In the genomic region with DNA sequence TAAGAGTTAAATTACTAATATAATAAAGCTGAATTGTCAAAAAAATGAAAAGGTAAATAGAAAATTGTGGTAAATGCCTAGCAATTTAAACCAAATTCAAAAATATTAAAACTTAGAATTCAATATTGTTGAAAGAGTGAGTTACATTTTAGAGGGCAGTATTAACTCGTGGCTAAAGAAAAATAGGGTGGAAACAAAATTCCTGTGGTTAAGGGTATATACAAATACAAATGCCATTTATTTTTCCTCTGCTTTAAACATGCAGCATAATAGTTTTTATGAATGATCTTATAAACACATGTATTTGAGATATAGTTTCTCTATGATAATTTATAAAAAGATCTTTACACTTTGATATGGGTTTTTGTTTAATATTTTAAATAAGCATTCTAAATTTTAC, we compare ENCODE assay signal across 23 cellular contexts.
A peak's percentile ranks its signal among the peaks of the same experiment; 100 is the strongest.
DNase-seq lines count a peak whose midpoint lies in the region; ATAC-seq and TF ChIP-seq lines count a peak whose summit lies in the region.
"Had no signal": no experiment of that assay in that cellular context is flagged by ENCODE, and none has a peak within 500 bp of the region (broad histone marks: within the 10 kb centered on the region; RNA-seq: fewer than 3 reads in every experiment).

No MANE protein-coding gene starts in this region.

- DNase-seq in IMR-90 (no peak), astrocyte of the spinal cord (ENCODE audit: low read depth, low spot score) (peak; percentile 39), iris pigment epithelial cell (ENCODE audit: low read depth) (peak; percentile 53), NCI-H128 (lab: John Stamatoyannopoulos, UW; ENCODE audit: unreplicated experiment) (no peak)
- DNase-seq in activated T-cell treated with anti-CD3 and anti-CD28 coated beads, Interleukin-2, amount 50 U/mL, for 1 hour = no peak
- DNase-seq: activated CD8-positive, alpha-beta T cell treated with anti-CD3 and anti-CD28 coated beads, Interleukin-2, amount 10 ng/mL, durations not matched to agents 7 days and 5 days; activated naive CD8-positive, alpha-beta T cell treated with anti-CD3 and anti-CD28 coated beads, Interleukin-2, amount 10 ng/mL, durations not matched to agents 7 days and 5 days; CD4-positive, alpha-beta memory T cell; effector memory CD4-positive, alpha-beta T cell; foreskin melanocyte; left colon; MV-4-11; NCI-H2029; NCI-H510A; retina; T-helper 1 cell; thyroid gland had no signal

- no peaks in the 10 kb centered on the region for H3K36me3 ChIP-seq in ACC112 (ENCODE audit: insufficient read depth, low read length)
- no peaks in the 10 kb centered on the region for H3K36me3 ChIP-seq in IMR-90 (ENCODE audit: control insufficient read depth, insufficient read depth, low read length)
- H3K36me3 ChIP-seq: thyroid gland had no signal

- ATAC-seq in IMR-90 (ENCODE audit: low read depth) = no peak
- no peak for ATAC-seq in HG03432 (IDR thresholded peaks at IDR 0.05; ENCODE audit: unreplicated experiment)
- ATAC-seq in HG03159 (IDR thresholded peaks at IDR 0.05; ENCODE audit: unreplicated experiment) = no peak
- ATAC-seq: activated CD8-positive, alpha-beta T cell treated with anti-CD3 and anti-CD28 coated beads, Interleukin-2, amount 10 ng/mL, durations not matched to agents 7 days and 5 days; left colon; stimulated activated memory B cell treated with anti-CD40 and anti-IgM and Interleukin-4, amounts not matched to agents 10 μg/mL and 1 μg/mL and 100 μg/mL, for 72 hours had no signal

- no TSS peak for BruUV-seq in IMR-90 (replicated peaks; lab: Mats Ljungman, UMichigan)

- H3K79me1 ChIP-seq in IMR-90 (ENCODE audit: low read depth in 1 of 2, low read length in 2 of 2) = peaks cover 16 to 36% of the 10 kb centered on the region in 2 experiments

- H4K8ac ChIP-seq in IMR-90 (ENCODE audit: low read depth in 2 of 2, low read length in 2 of 2) = no peak overlapping the region

- H3K9me3 ChIP-seq in IMR-90 (ENCODE audit: control insufficient read depth, insufficient read depth, low read length) = no peaks in the 10 kb centered on the region
- H3K9me3 ChIP-seq: thyroid gland had no signal

- dilution Hi-C loops in IMR-90 (cut with HindIII; ENCODE audit: low sequenced_read_pairs, unreplicated experiment) = no loop called here

- no CpG with 5 or more reads among the region's 1 CpG for WGBS in IMR-90 (ENCODE audit: extremely low coverage in 2 of 2, insufficient read length in 1 of 2), 2 experiments

- H3K18ac ChIP-seq in IMR-90 (ENCODE audit: low read depth, low read length) = no peak overlapping the region

- H3K14ac ChIP-seq in IMR-90 (replicated peaks; ENCODE audit: low read depth, low read length) = no peak overlapping the region

- H3K4me3 ChIP-seq in ACC112 (ENCODE audit: low read depth, low read length) = peak overlapping the region; percentile 78
- H3K4me3 ChIP-seq in IMR-90 (ENCODE audit: insufficient read depth, low read depth, low read length) = peak overlapping the region; percentile 45; the same call in 1 of the 2 replicates
- H3K4me3 ChIP-seq in astrocyte of the spinal cord (ENCODE audit: low read depth, low read length) = peak overlapping the region; percentile 42
- H3K4me3 ChIP-seq: thyroid gland had no signal

- no peak overlapping the region for H4K5ac ChIP-seq in IMR-90 (ENCODE audit: low read depth, low read length)

- no peak overlapping the region for H3K23ac ChIP-seq in IMR-90 (ENCODE audit: low read depth, low read length)

- TF ChIP-seq POLR2A in IMR-90 (IDR thresholded peaks at IDR 0.05; ENCODE audit: low read depth, low read length) = no peak

- no peak overlapping the region; the same call in 1 of the 2 replicates for H2BK120ac ChIP-seq in IMR-90 (ENCODE audit: low read depth, low read length)

- H2BK15ac ChIP-seq in IMR-90 (ENCODE audit: low read depth, low read length) = no peak overlapping the region

- H2AK9ac ChIP-seq in IMR-90 (replicated peaks; ENCODE audit: low read depth, low read length, poor library complexity) = no peak overlapping the region

- no peak overlapping the region for H2AK5ac ChIP-seq in IMR-90 (ENCODE audit: low read depth, low read length)

- peak overlapping the region; percentile 80 for H2BK5ac ChIP-seq in IMR-90 (ENCODE audit: low read depth, low read length, poor library complexity, severe bottlenecking)

- H3K4me1 ChIP-seq in ACC112 (ENCODE audit: control insufficient read depth, insufficient read depth, low read length, unreplicated experiment) (peaks cover 45% of the 10 kb centered on the region), IMR-90 (ENCODE audit: control insufficient read depth, insufficient read depth, low read length) (peaks cover 9% of the 10 kb centered on the region)

- intact Hi-C loops in IMR-90 (cut with micrococcal nuclease) = loop anchor here (10.0 kb wide), 1 partner anchor 510 kb away; no protein-coding TSS in a partner anchor

- H4K20me1 ChIP-seq in IMR-90 (ENCODE audit: insufficient read depth, low read length) = no peaks in the 10 kb centered on the region

- in situ Hi-C loops in IMR-90 (cut with MboI; ENCODE audit: low sequenced_read_pairs) = loop anchor here (10.0 kb wide), 1 partner anchor 270 kb away; no protein-coding TSS in a partner anchor
- in situ Hi-C loops in astrocyte of the spinal cord (cut with HindIII; ENCODE audit: low sequenced_read_pairs) = no loop called here

- H2AFZ ChIP-seq in ACC112 (ENCODE audit: low read length, unreplicated experiment) (no peak overlapping the region), IMR-90 (replicated peaks; ENCODE audit: low read length, poor library complexity) (no peak overlapping the region)

- peak overlapping the region; percentile 97 for H3K4me2 ChIP-seq in IMR-90 (ENCODE audit: low read depth, low read length)

- no peak for TF ChIP-seq CTCF in IMR-90 (conservative IDR thresholded peaks at IDR 0.05; ENCODE audit: low read depth, low read length)
- TF ChIP-seq CTCF in astrocyte of the spinal cord (IDR thresholded peaks at IDR 0.05; ENCODE audit: low read depth, low read length) = no peak

- H3K27ac ChIP-seq in ACC112 (ENCODE audit: low read depth, low read length) (peak overlapping the region; percentile 77), IMR-90 (ENCODE audit: insufficient read depth, low read length) (peak overlapping the region; percentile 26; the same call in 1 of the 2 replicates)
- H3K27ac ChIP-seq: HL-60, thyroid gland, VCaP had no signal

- TF ChIP-seq RAD21 in IMR-90 (IDR thresholded peaks at IDR 0.05; ENCODE audit: low read length) = no peak

- no peak overlapping the region for H4K91ac ChIP-seq in IMR-90 (ENCODE audit: insufficient read depth, low read depth, low read length)

- peaks cover 7% of the 10 kb centered on the region for H3K9me1 ChIP-seq in IMR-90 (ENCODE audit: insufficient read depth, low read length)

- H3K4ac ChIP-seq in IMR-90 (ENCODE audit: low read depth, low read length) = no peak overlapping the region

- H3K27me3 ChIP-seq in ACC112 (ENCODE audit: insufficient read depth, low read length) (no peaks in the 10 kb centered on the region), IMR-90 (ENCODE audit: control insufficient read depth, insufficient read depth, low read length) (no peaks in the 10 kb centered on the region)
- H3K27me3 ChIP-seq: thyroid gland had no signal

- POLR2A ChIA-PET in IMR-90 (lab: Charles Lee; ENCODE audit: unreplicated experiment) = no interaction called here

- H3K9ac ChIP-seq in IMR-90 (ENCODE audit: low read depth, low read length) = peak overlapping the region; percentile 70; the same call in 1 of the 2 replicates

- H2BK20ac ChIP-seq in IMR-90 (ENCODE audit: low read depth, low read length) = no peak overlapping the region

- H3K79me2 ChIP-seq in ACC112 (ENCODE audit: control insufficient read depth, insufficient read depth, low read length, unreplicated experiment) = peaks cover 67% of the 10 kb centered on the region

- H3K56ac ChIP-seq in IMR-90 (ENCODE audit: extremely low read depth, insufficient read depth, low read length) = no peak overlapping the region

- CTCF ChIA-PET in IMR-90 (lab: Yijun Ruan, JAX) = interaction anchor here (1.3 kb wide), 1 partner anchor 266 kb away, joined by 4 read pairs; no protein-coding TSS in a partner anchor

TF ChIP-seq in IMR-90, 13 proteins besides CTCF, POLR2A, EP300 and RAD21:
- TF ChIP-seq RFX5 (IDR thresholded peaks at IDR 0.05; ENCODE audit: low read depth, low read length) (no peak), MAZ (IDR thresholded peaks at IDR 0.05; ENCODE audit: borderline replicate concordance, low read depth, low read length) (no peak), CEBPB (IDR thresholded peaks at IDR 0.05; ENCODE audit: low read depth, low read length) (no peak), SMC3 (IDR thresholded peaks at IDR 0.05; ENCODE audit: low read depth, low read length) (no peak), BHLHE40 (IDR thresholded peaks at IDR 0.05; ENCODE audit: low read depth, low read length) (no peak), MXI1 (IDR thresholded peaks at IDR 0.05; ENCODE audit: borderline replicate concordance, low read depth, low read length) (no peak), FOS (IDR thresholded peaks at IDR 0.05; ENCODE audit: low read depth, low read length) (no peak), NFE2L2 (IDR thresholded peaks at IDR 0.05; ENCODE audit: low read depth, low read length) (no peak), MAFK (IDR thresholded peaks at IDR 0.05; ENCODE audit: low read depth, low read length) (no peak), CHD1 (IDR thresholded peaks at IDR 0.05; ENCODE audit: low read depth, low read length) (no peak), RCOR1 (IDR thresholded peaks at IDR 0.05; ENCODE audit: insufficient replicate concordance, low read length) (no peak)
- TF ChIP-seq, protein P1, sequence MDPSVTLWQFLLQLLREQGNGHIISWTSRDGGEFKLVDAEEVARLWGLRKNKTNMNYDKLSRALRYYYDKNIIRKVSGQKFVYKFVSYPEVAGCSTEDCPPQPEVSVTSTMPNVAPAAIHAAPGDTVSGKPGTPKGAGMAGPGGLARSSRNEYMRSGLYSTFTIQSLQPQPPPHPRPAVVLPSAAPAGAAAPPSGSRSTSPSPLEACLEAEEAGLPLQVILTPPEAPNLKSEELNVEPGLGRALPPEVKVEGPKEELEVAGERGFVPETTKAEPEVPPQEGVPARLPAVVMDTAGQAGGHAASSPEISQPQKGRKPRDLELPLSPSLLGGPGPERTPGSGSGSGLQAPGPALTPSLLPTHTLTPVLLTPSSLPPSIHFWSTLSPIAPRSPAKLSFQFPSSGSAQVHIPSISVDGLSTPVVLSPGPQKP (IDR thresholded peaks at IDR 0.05; ENCODE audit: borderline replicate concordance, low read depth, low read length) = no peak
- TF ChIP-seq, protein P2, sequence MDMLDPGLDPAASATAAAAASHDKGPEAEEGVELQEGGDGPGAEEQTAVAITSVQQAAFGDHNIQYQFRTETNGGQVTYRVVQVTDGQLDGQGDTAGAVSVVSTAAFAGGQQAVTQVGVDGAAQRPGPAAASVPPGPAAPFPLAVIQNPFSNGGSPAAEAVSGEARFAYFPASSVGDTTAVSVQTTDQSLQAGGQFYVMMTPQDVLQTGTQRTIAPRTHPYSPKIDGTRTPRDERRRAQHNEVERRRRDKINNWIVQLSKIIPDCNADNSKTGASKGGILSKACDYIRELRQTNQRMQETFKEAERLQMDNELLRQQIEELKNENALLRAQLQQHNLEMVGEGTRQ (IDR thresholded peaks at IDR 0.05; ENCODE audit: low read depth, low read length) = no peak

Comparison
In these comparisons a context has a peak if more than half of its experiments do, and no peak if none do; other contexts are left out.
1. DNase-seq: peak in astrocyte of the spinal cord (single experiment) and iris pigment epithelial cell (single experiment); none in IMR-90 (single experiment), NCI-H128 (single experiment) and activated T-cell treated with anti-CD3 and anti-CD28 coated beads, Interleukin-2, amount 50 U/mL, for 1 hour (single experiment).
2. Peak in every context shown above with its lines, with median percentiles within 50 percentile points of each other: H3K4me3 ChIP-seq.